ENCODE assay signal across 16 cellular contexts in genomic region chr7:117424090-117424829, GRCh38. TPM values are rescaled to one million over a fixed set of nuclear protein-coding genes. Genes with fewer than 3 reads are reported as not detected.
DNase-seq lines count a peak whose midpoint lies in the region; ATAC-seq and TF ChIP-seq lines count a peak whose summit lies in the region.
"Had no signal": no experiment of that assay in that cellular context is flagged by ENCODE, and none has a peak within 500 bp of the region (broad histone marks: within the 10 kb centered on the region; RNA-seq: fewer than 3 reads in every experiment).

No MANE protein-coding gene starts in this region.

- intact Hi-C loops in vagina (cut with DNase I): no loop called here

- no peak for TF ChIP-seq POLR2A in vagina (IDR thresholded peaks at IDR 0.05)

- DNase-seq in GM13977 (ENCODE audit: low spot score) (peak; percentile 40), vagina (ENCODE audit: extremely low spot score in 2 of 2) (no peak), HCEC 1CT (no peak), OCI-M2 (lab: John Stamatoyannopoulos, UW; ENCODE audit: unreplicated experiment) (no peak)
- DNase-seq: activated CD8-positive, alpha-beta memory T cell treated with anti-CD3 and anti-CD28 coated beads, Interleukin-2, amount 10 ng/mL, durations not matched to agents 7 days and 5 days; activated naive CD8-positive, alpha-beta T cell treated with anti-CD3 and anti-CD28 coated beads, Interleukin-2, amount 50 U/mL, for 24 hours; DMS53; occipital lobe; SIG-M5; stimulated activated CD4-positive, alpha-beta T cell treated with anti-CD3 and anti-CD28 coated beads, Interleukin-12 subunit alpha, Interleukin-12 subunit beta, amount 100 ng/mL, for 4 hours had no signal

- H3K27ac ChIP-seq in vagina: no peak overlapping the region

- no peaks in the 10 kb centered on the region for H3K9me3 ChIP-seq in vagina

- ATAC-seq in GM19395 (IDR thresholded peaks at IDR 0.05; ENCODE audit: unreplicated experiment) (peak; percentile 80), HG02642 (IDR thresholded peaks at IDR 0.05; ENCODE audit: poor library complexity, unreplicated experiment) (peak; percentile 85), HG03342 (IDR thresholded peaks at IDR 0.05; ENCODE audit: unreplicated experiment) (peak; percentile 64), GM19324 (IDR thresholded peaks at IDR 0.05; ENCODE audit: low FRiP score, unreplicated experiment) (no peak)
- ATAC-seq: activated CD8-positive, alpha-beta memory T cell treated with anti-CD3 and anti-CD28 coated beads, Interleukin-2, amount 10 ng/mL, durations not matched to agents 7 days and 5 days; activated naive CD8-positive, alpha-beta T cell treated with anti-CD3 and anti-CD28 coated beads, Interleukin-2, amount 50 U/mL, for 24 hours; esophagus mucosa had no signal

- H3K36me3 ChIP-seq in vagina: no peaks in the 10 kb centered on the region

- H3K4me1 ChIP-seq in vagina: no peaks in the 10 kb centered on the region

- H3K27me3 ChIP-seq in vagina: no peaks in the 10 kb centered on the region

- TF ChIP-seq CTCF in GM13977 (IDR thresholded peaks at IDR 0.05; ENCODE audit: extremely low read depth, insufficient read depth, missing control alignments) (no peak), vagina (IDR thresholded peaks at IDR 0.05) (no peak)

- no peak overlapping the region for H3K4me3 ChIP-seq in vagina

- in situ Hi-C loops in GM13977 (cut with MboI; ENCODE audit: low pct_unique_long_range_greater_than_20kb, low sequenced_read_pairs, unreplicated experiment): no loop called here

RNA-seq across cellular contexts. Expression of gene ASZ1, which starts 3.0 kb away (rescaled TPM):
- not detected for total RNA-seq in vagina
- total RNA-seq: activated CD8-positive, alpha-beta memory T cell treated with anti-CD3 and anti-CD28 coated beads, Interleukin-2, amount 10 ng/mL, durations not matched to agents 7 days and 5 days; esophagus mucosa; occipital lobe; ureter had no signal

RNA-seq across cellular contexts. Expression of gene CFTR, which starts 55.6 kb away (rescaled TPM):
- total RNA-seq in vagina: not detected
- total RNA-seq: activated CD8-positive, alpha-beta memory T cell treated with anti-CD3 and anti-CD28 coated beads, Interleukin-2, amount 10 ng/mL, durations not matched to agents 7 days and 5 days had no signal
